10 cellular contexts compared by ENCODE assay signal in genomic region chr5:162796507-162796906, GRCh38.
"Had no signal": no experiment of that assay in that cellular context is flagged by ENCODE, and none has a peak within 500 bp of the region (broad histone marks: within the 10 kb centered on the region; RNA-seq: fewer than 3 reads in every experiment).

No MANE protein-coding gene starts in this region.

- H3K4me1 ChIP-seq: HAP-1 had no signal

- H3K4me3 ChIP-seq: GM23248, HAP-1 had no signal

- H3K4me3 Mint-ChIP-seq: H9, HFFc6 had no signal

- H3K27ac ChIP-seq: GM23248 had no signal

- H2AFZ ChIP-seq: GM23248 had no signal

- ATAC-seq: HCT116 had no signal

- FAIRE-seq: H1, H54 had no signal

- H3K9me3 ChIP-seq: HAP-1 had no signal

- DNase-seq: GM23248, GOT3, H7, H9, HCEC 1CT, HFFc6 had no signal

- H3K27ac Mint-ChIP-seq: H9, HFFc6 had no signal

- H3K36me3 ChIP-seq: HAP-1 had no signal

- H3K9ac ChIP-seq: GM23248 had no signal
